7 cellular contexts compared by ENCODE assay signal in the genomic region with DNA sequence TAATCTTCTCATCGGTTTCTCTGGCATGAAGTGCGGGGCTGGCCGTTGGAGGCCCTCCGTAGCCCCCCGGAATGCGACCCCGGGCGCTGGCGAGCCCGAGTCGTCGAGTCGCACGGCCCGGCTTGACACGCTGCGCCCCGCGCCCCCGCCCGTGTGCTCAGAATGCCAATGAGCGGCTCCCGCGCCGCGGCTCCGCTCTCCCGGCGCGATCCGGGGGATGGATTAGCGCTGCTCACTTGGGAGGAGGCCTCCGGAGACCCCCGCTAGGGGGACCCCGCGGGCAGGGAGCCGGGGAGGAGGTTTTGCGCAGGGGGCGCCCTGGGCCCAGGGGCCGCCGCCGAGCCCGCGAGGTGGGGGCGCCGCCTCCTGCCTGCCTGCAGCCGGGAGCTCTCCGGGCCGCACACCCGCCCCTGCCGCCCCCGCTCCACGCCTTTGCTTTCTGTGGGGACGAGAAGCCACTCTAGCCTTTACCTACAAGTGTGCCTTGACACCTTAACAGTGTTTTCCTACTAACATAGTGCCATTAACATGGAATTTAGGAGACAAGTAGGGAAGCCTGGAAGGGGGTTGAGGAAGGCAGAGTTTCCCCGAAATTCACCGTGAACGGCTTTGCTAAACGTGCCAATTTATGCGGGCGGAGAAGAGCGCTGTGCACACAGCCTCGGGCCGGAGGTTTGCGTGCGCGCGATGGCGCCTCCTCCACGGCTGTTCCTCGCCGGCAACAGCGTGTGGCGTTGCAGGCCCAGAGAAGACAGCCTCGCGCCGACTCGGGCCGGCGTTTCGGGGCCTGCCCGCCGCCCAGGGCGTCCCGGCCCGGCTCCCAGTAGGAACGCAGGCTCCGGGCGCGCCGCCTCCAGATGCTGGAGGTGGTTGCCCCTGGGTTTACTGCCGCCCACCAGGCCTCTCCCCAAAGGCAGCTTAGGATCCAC. TPM values are rescaled to one million over a fixed set of nuclear protein-coding genes. Genes with fewer than 3 reads are reported as not detected.
DNase-seq lines count a peak whose midpoint lies in the region; ATAC-seq and TF ChIP-seq lines count a peak whose summit lies in the region.

No MANE protein-coding gene starts in this region.

- no peak overlapping the region for H3K9ac ChIP-seq in rectal smooth muscle tissue (ENCODE audit: low read length)

- H3F3A ChIP-seq in PC-9 (ENCODE audit: insufficient read depth, low read depth), result no peaks in the 10 kb centered on the region

- DNase-seq in PC-9 (peak in 1 of 2 experiments; percentile 78), Right ventricle myocardium superior (no peak)
- no peak for DNase-seq in NK-92 treated with Interleukin-12 subunit alpha and Interleukin-12 subunit beta, amount 100 ng/mL, for 24 hours (lab: John Stamatoyannopoulos, UW)

- H3K9me3 Mint-ChIP-seq in activated naive CD8-positive, alpha-beta T cell (ENCODE audit: low read depth), result no peaks in the 10 kb centered on the region

- intact Hi-C loops in PC-9 (cut with micrococcal nuclease; ENCODE audit: unreplicated experiment), result loop anchor here (1.0 to 10.0 kb wide), 4 partner anchors 668 to 1330 kb away; partner anchors contain the start of genes RNF32 and UBE3C
- intact Hi-C loops in Right ventricle myocardium superior (cut with DNase I), result no loop called here

- H3K9me2 ChIP-seq in PC-9 (ENCODE audit: insufficient read depth), result no peaks in the 10 kb centered on the region

- 0 out of 2 replicates have a peak overlapping the region, but pooled peaks have one; percentile 57 for H2AFZ ChIP-seq in PC-9

- TF ChIP-seq CTCF in GM12875 (IDR thresholded peaks at IDR 0.05; ENCODE audit: borderline replicate concordance, insufficient read depth, low read depth, low read length), result peak; percentile 54
- peak; percentile 87 for TF ChIP-seq CTCF in PC-9 (conservative IDR thresholded peaks at IDR 0.05)

- H3K27ac ChIP-seq in PC-9 (no peak overlapping the region), rectal smooth muscle tissue (ENCODE audit: low read depth, low read length) (no peak overlapping the region)

- POLR2A ChIA-PET in PC-9 (lab: Charles Lee; ENCODE audit: unreplicated experiment), result no interaction called here

- H3K27me3 ChIP-seq in PC-9 (ENCODE audit: insufficient read depth, low read depth) (peaks cover 19% of the 10 kb centered on the region; the same call in 1 of the 2 replicates), rectal smooth muscle tissue (ENCODE audit: control insufficient read depth, insufficient read depth, low read length) (peaks cover 20% of the 10 kb centered on the region)

- CTCF ChIA-PET in PC-9 (lab: Charles Lee), result interaction anchor here (0.5 kb wide), 1 partner anchor 469 kb away, joined by 3 read pairs; no protein-coding TSS in a partner anchor

- peaks cover 28% of the 10 kb centered on the region for H3K27me3 Mint-ChIP-seq in activated naive CD8-positive, alpha-beta T cell

- H3K4me2 ChIP-seq in PC-9, result peak overlapping the region; percentile 71

- peak overlapping the region; percentile 80 for H3K4me3 Mint-ChIP-seq in activated naive CD8-positive, alpha-beta T cell

- ATAC-seq in HG03095 (IDR thresholded peaks at IDR 0.05; ENCODE audit: unreplicated experiment) (peak; percentile 64), Right ventricle myocardium superior (ENCODE audit: poor library complexity) (peak; percentile 80)

- H3K36me3 ChIP-seq in PC-9 (ENCODE audit: low read depth), result no peaks in the 10 kb centered on the region
- no peaks in the 10 kb centered on the region for H3K36me3 ChIP-seq in rectal smooth muscle tissue (ENCODE audit: control insufficient read depth, insufficient read depth, low read length)

- peaks cover 21% of the 10 kb centered on the region for H3K4me1 Mint-ChIP-seq in activated naive CD8-positive, alpha-beta T cell (ENCODE audit: low read depth)

- no peak overlapping the region for H3K27ac Mint-ChIP-seq in activated naive CD8-positive, alpha-beta T cell

- H4K20me1 ChIP-seq in PC-9 (ENCODE audit: insufficient read depth), result no peaks in the 10 kb centered on the region

- H3K4me1 ChIP-seq in PC-9 (replicated peaks; ENCODE audit: insufficient read depth) (no peaks in the 10 kb centered on the region), rectal smooth muscle tissue (ENCODE audit: control insufficient read depth, insufficient read depth, low read length) (peaks cover 4% of the 10 kb centered on the region)

- H3K79me2 ChIP-seq in PC-9 (ENCODE audit: low read depth), result no peaks in the 10 kb centered on the region

- BruUV-seq in PC-9 (replicated peaks; lab: Mats Ljungman, UMichigan), result no TSS peak

- H3K4me3 ChIP-seq in GM12875 (ENCODE audit: low read depth, low read length) (no peak overlapping the region), PC-9 (peak overlapping the region; percentile 48; the same call in 1 of the 2 replicates), rectal smooth muscle tissue (ENCODE audit: low read length) (peak overlapping the region; percentile 38)

- H3K36me3 Mint-ChIP-seq in activated naive CD8-positive, alpha-beta T cell, result no peaks in the 10 kb centered on the region

- no peaks in the 10 kb centered on the region for H3K9me3 ChIP-seq in PC-9 (ENCODE audit: insufficient read depth, low read depth)

RNA-seq across cellular contexts. Expression of gene SHH, which starts 7.1 kb away (rescaled TPM):
- total RNA-seq in PC-9 (2021) (not detected in 2 replicates), Right ventricle myocardium superior (not detected)
